In genomic region chr19:52270266-52270885, GRCh38 we compare ENCODE assay signal across 8 cellular contexts. TPM values are rescaled to one million over a fixed set of nuclear protein-coding genes. Genes with fewer than 3 reads are reported as not detected.
A peak's percentile ranks its signal among the peaks of the same experiment; 100 is the strongest.
DNase-seq lines count a peak whose midpoint lies in the region; ATAC-seq, FAIRE-seq and TF ChIP-seq lines count a peak whose summit lies in the region.

No MANE protein-coding gene starts in this region.

- peaks cover 34% of the 10 kb centered on the region for H3K36me3 Mint-ChIP-seq in memory B cell

- H3K36me3 ChIP-seq in PC-9 (ENCODE audit: low read depth) (peaks cover 28% of the 10 kb centered on the region), upper lobe of right lung (no peaks in the 10 kb centered on the region)

- no peaks in the 10 kb centered on the region for H3K9me2 ChIP-seq in PC-9 (ENCODE audit: insufficient read depth)

- no peaks in the 10 kb centered on the region for H3K27me3 ChIP-seq in PC-9 (ENCODE audit: insufficient read depth, low read depth)
- no peaks in the 10 kb centered on the region for H3K27me3 ChIP-seq in upper lobe of right lung

- no peaks in the 10 kb centered on the region for H4K20me1 ChIP-seq in PC-9 (ENCODE audit: insufficient read depth)

- POLR2A ChIA-PET in AG04449 (lab: Yijun Ruan, JAX) = no interaction called here
- POLR2A ChIA-PET in PC-9 (lab: Charles Lee; ENCODE audit: unreplicated experiment) = no interaction called here

- H3K4me3 ChIP-seq in AG04449 (ENCODE audit: low read depth, low read length) (peak overlapping the region; percentile 96), PC-9 (peak overlapping the region; percentile 81), upper lobe of right lung (peak overlapping the region; percentile 100)

- H3K4me3 Mint-ChIP-seq in memory B cell = peak overlapping the region; percentile 95

- no peaks in the 10 kb centered on the region for H3K27me3 Mint-ChIP-seq in memory B cell

- FAIRE-seq in GM12891 (lab: Jason Lieb, UNC) = no peak

- H3K27ac ChIP-seq in PC-9 = peak overlapping the region; percentile 81; the same call in 1 of the 2 replicates
- peak overlapping the region; percentile 75 for H3K27ac ChIP-seq in cingulate gyrus (ENCODE audit: low read depth, low read length)
- H3K27ac ChIP-seq in upper lobe of right lung = peak overlapping the region; percentile 99

- peaks cover 4% of the 10 kb centered on the region for H3K9me3 Mint-ChIP-seq in memory B cell

- peak overlapping the region; percentile 91 for H3K4me2 ChIP-seq in PC-9

- peaks cover 37% of the 10 kb centered on the region for H3K4me1 Mint-ChIP-seq in memory B cell

- H3K9me3 ChIP-seq in PC-9 (ENCODE audit: insufficient read depth, low read depth) (peaks cover 37% of the 10 kb centered on the region; the same call in 1 of the 2 replicates), upper lobe of right lung (no peaks in the 10 kb centered on the region)

- H2AFZ ChIP-seq in PC-9 = peak overlapping the region; percentile 97

- DNase-seq in AG04449 (ENCODE audit: low read depth, low spot score) = no peak
- DNase-seq in GM12891 (ENCODE audit: insufficient read length, low spot score) = peak; percentile 13
- no peak for DNase-seq in PC-9
- DNase-seq in memory B cell (ENCODE audit: low spot score in 2 of 2) = peak in 1 of 2 donors; percentile 14
- no peak for DNase-seq in upper lobe of right lung
- no peak for DNase-seq in kidney glomerular epithelial cell (lab: John Stamatoyannopoulos, UW)
- no peak for DNase-seq in mesenteric fat pad (ENCODE audit: low spot score)

- H3K27ac Mint-ChIP-seq in memory B cell = peak overlapping the region; percentile 95

- intact Hi-C loops in PC-9 (cut with micrococcal nuclease; ENCODE audit: unreplicated experiment) = no loop called here
- intact Hi-C loops in upper lobe of right lung (cut with DNase I) = no loop called here

- peaks cover 56% of the 10 kb centered on the region for H3K79me2 ChIP-seq in PC-9 (ENCODE audit: low read depth)

- no peak for TF ChIP-seq POLR2A in GM12891 (IDR thresholded peaks at IDR 0.05; ENCODE audit: low read depth, low read length)

- ATAC-seq in memory B cell (ENCODE audit: low read depth) = no peak
- ATAC-seq in upper lobe of right lung = peak; percentile 44

- TF ChIP-seq CTCF in AG04449 (IDR thresholded peaks at IDR 0.05; ENCODE audit: insufficient read depth, low read length, missing control alignments) = no peak
- no peak for TF ChIP-seq CTCF in PC-9 (conservative IDR thresholded peaks at IDR 0.05)
- TF ChIP-seq CTCF in upper lobe of right lung (IDR thresholded peaks at IDR 0.05) = no peak

- CTCF ChIA-PET in AG04449 (lab: Yijun Ruan, JAX) (interaction anchor here (1.3 kb wide), 1 partner anchor 33 kb away, joined by 3 read pairs; no protein-coding TSS in a partner anchor), PC-9 (lab: Charles Lee) (no interaction called here)

- BruUV-seq in PC-9 (replicated peaks; lab: Mats Ljungman, UMichigan) = no TSS peak

- H3K4me1 ChIP-seq in PC-9 (replicated peaks; ENCODE audit: insufficient read depth) (0 out of 2 replicates have a peak, but pooled peaks cover 4% of the 10 kb centered on the region), upper lobe of right lung (peaks cover 23% of the 10 kb centered on the region)

- no peaks in the 10 kb centered on the region for H3F3A ChIP-seq in PC-9 (ENCODE audit: insufficient read depth, low read depth)

TF ChIP-seq in GM12891, 5 proteins besides CTCF, POLR2A, EP300 and RAD21:
- TF ChIP-seq TAF1 (IDR thresholded peaks at IDR 0.05; ENCODE audit: low read depth, low read length) (no peak), SPI1 (IDR thresholded peaks at IDR 0.05; ENCODE audit: low read depth, low read length) (no peak), PAX5 (IDR thresholded peaks at IDR 0.05; ENCODE audit: insufficient read depth, low read length, severe bottlenecking) (no peak), POU2F2 (IDR thresholded peaks at IDR 0.05; ENCODE audit: low read depth, low read length) (no peak), POLR2AphosphoS5 (IDR thresholded peaks at IDR 0.05; ENCODE audit: low read depth, low read length) (no peak)

RNA-seq across cellular contexts. Expression of gene ZNF766, which starts 1.0 kb away (rescaled TPM):
- polyA plus RNA-seq in GM12891 (2012; ENCODE audit: low read depth, missing spikeins) = 9.8 TPM
- total RNA-seq in PC-9 (2021) (18.3 and 18.8 TPM in 2 replicates), upper lobe of right lung (17.5 TPM), mesenteric fat pad (10.1 TPM)

RNA-seq across cellular contexts. Expression of gene ZNF480, which starts 26.6 kb away (rescaled TPM):
- 3.2 TPM for polyA plus RNA-seq in GM12891 (2012; ENCODE audit: low read depth, missing spikeins)
- total RNA-seq in PC-9 (2021) (8.7 and 10.2 TPM in 2 replicates), upper lobe of right lung (8.8 TPM), mesenteric fat pad (10.1 TPM)
